ENCODE assay signal across 11 cellular contexts in the genomic region with DNA sequence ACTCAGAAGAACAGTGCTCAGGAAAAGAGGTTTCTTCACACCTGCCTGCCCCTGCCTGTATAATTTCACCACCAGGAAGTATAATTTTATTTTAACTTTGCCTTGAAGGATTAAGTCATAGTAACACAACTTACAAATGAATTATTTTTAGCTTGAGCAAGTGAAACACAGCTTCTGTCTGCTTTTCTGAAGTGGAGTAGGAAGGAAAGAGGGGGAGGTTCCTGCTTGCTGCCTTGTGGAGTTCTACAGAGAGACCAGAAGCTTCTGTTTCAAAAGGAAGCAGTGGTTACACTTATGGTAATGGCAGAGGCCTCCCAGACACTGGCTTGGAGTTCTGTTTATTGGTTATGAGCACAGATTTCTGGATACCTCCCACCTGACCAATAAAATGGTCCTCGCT.
A peak's percentile ranks its signal among the peaks of the same experiment; 100 is the strongest.
DNase-seq lines count a peak whose midpoint lies in the region; ATAC-seq and TF ChIP-seq lines count a peak whose summit lies in the region.
"Had no signal": no experiment of that assay in that cellular context is flagged by ENCODE, and none has a peak within 500 bp of the region (broad histone marks: within the 10 kb centered on the region; RNA-seq: fewer than 3 reads in every experiment).

No MANE protein-coding gene starts in this region.

- DNase-seq in DMS53 (lab: John Stamatoyannopoulos, UW) (peak; percentile 6), DMS53 treated with DMSO at 0.1 percent for 48 hours (lab: John Stamatoyannopoulos, UW; ENCODE audit: unreplicated experiment) (no peak), inferior parietal cortex (ENCODE audit: extremely low spot score) (peak; percentile 34), right atrium auricular region (ENCODE audit: low spot score) (no peak), left ventricle myocardium superior (no peak)
- DNase-seq: activated CD4-positive, alpha-beta T cell treated with anti-CD3 and anti-CD28 coated beads, Interleukin-2, amount 50 U/mL, for 1 hour; lower lobe of right lung had no signal

- H3K27ac ChIP-seq in KOPT-K1 (ENCODE audit: low read depth, low read length, poor library complexity, severe bottlenecking) (peak overlapping the region; percentile 73), right atrium auricular region (no peak overlapping the region)
- H3K27ac ChIP-seq: 22Rv1, lower lobe of right lung had no signal

- H3K27me3 ChIP-seq in right atrium auricular region = no peaks in the 10 kb centered on the region

- no peak for TF ChIP-seq CTCF in right atrium auricular region (IDR thresholded peaks at IDR 0.05)

- no peak overlapping the region for H3K4me3 ChIP-seq in right atrium auricular region
- H3K4me3 ChIP-seq: lower lobe of right lung had no signal

- intact Hi-C loops in left ventricle myocardium superior (cut with micrococcal nuclease) = no loop called here

- H3K9me3 ChIP-seq in KOPT-K1 (ENCODE audit: insufficient read depth, low read length, poor library complexity, severe bottlenecking) (peaks cover 45% of the 10 kb centered on the region), right atrium auricular region (no peaks in the 10 kb centered on the region)
- H3K9me3 ChIP-seq: lower lobe of right lung had no signal

- H3K36me3 ChIP-seq in KOPT-K1 (ENCODE audit: insufficient read depth, low read length) = no peaks in the 10 kb centered on the region
- no peaks in the 10 kb centered on the region for H3K36me3 ChIP-seq in right atrium auricular region
- H3K36me3 ChIP-seq: lower lobe of right lung had no signal

- no peaks in the 10 kb centered on the region for H3K4me1 ChIP-seq in right atrium auricular region
- H3K4me1 ChIP-seq: lower lobe of right lung had no signal

- peak; percentile 53 for ATAC-seq in GM21619 (IDR thresholded peaks at IDR 0.05; ENCODE audit: unreplicated experiment)
- ATAC-seq in HG02623 (IDR thresholded peaks at IDR 0.05; ENCODE audit: unreplicated experiment) = no peak
- ATAC-seq in left ventricle myocardium superior = no peak
- ATAC-seq: lower lobe of right lung had no signal

Comparison
In these comparisons a context has a peak if more than half of its experiments do, and no peak if none do; other contexts are left out.
1. DNase-seq: peak in DMS53 (single experiment) and inferior parietal cortex (single experiment); none in DMS53 treated with DMSO at 0.1 percent for 48 hours (single experiment), right atrium auricular region (single experiment) and left ventricle myocardium superior (single experiment).